ENCODE assay signal across 13 cellular contexts in genomic region chr9:7033611-7034010, GRCh38.
"Had no signal": no experiment of that assay in that cellular context is flagged by ENCODE, and none has a peak within 500 bp of the region (broad histone marks: within the 10 kb centered on the region; RNA-seq: fewer than 3 reads in every experiment).

No MANE protein-coding gene starts in this region.

- H3K36me3 ChIP-seq: neural progenitor cell, ovary, uterus had no signal

- H3K4me1 ChIP-seq: neural progenitor cell, tibial artery, uterus had no signal

- DNase-seq: dermis blood vessel endothelial cell; hippocampal formation; left colon; mucosa of descending colon; naive thymus-derived CD8-positive, alpha-beta T cell; nucleus accumbens; ovary; stimulated activated CD4-positive, alpha-beta T cell treated with anti-CD3 and anti-CD28 coated beads, Interleukin-4, amount 100 ng/mL, for 1 hour; tibial artery; upper lobe of left lung; uterus had no signal

- H3K9ac ChIP-seq: neural progenitor cell had no signal

- H3K27me3 ChIP-seq: heart left ventricle, neural progenitor cell, ovary, tibial artery, upper lobe of left lung, uterus had no signal

- H3K4me3 ChIP-seq: heart left ventricle, mucosa of descending colon, neural progenitor cell, ovary, tibial artery, upper lobe of left lung, uterus had no signal

- H3K27ac ChIP-seq: heart left ventricle, neural progenitor cell, ovary, tibial artery, upper lobe of left lung, uterus had no signal

- H3K9me3 ChIP-seq: heart left ventricle, mucosa of descending colon, ovary, tibial artery, upper lobe of left lung, uterus had no signal
